1 cellular context compared by ENCODE assay signal in the genomic region with DNA sequence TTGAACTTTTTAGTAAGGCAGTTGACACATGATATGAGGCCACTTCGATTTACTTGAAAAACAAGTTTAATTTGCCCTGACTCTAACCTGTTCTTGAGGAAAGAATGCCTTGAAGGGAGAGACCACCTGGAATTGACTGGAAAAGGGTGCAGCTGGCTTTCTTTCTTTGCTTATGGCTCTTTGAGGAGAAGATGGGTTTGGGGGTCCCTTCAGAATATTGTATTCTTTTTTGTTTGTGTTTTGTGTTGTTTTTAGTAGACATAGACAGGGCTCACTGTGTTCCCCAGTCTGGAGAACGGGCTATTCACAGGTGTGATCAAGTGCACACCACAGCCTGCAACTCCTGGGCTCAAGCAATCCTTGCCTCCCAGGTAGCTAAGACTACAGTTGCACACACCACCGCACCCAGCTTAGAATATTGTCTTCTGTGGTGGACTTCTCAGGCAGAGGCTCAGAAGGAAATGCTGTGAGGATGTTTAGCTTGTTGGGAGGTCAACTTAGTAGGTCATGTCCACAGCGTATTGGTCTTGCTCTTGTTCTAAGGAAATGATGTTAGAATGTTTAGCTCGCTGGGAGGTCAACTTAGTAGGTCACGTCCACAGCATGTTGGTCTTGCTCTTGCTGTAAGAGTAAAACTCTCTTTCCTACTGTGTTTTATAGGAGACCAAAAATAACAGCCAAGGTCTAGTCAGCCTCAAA.
TF ChIP-seq lines count a peak whose summit lies in the region.

No MANE protein-coding gene starts in this region.

TF ChIP-seq in GM12878, 131 proteins besides CTCF, POLR2A, EP300 and RAD21:
- TF ChIP-seq KLF5 (IDR thresholded peaks at IDR 0.05; ENCODE audit: partially characterized antibody) (no peak), EGR1 (IDR thresholded peaks at IDR 0.05; ENCODE audit: borderline replicate concordance in 1 of 2, low read depth in 2 of 2, low read length in 2 of 2) (no peak), CBX3 (IDR thresholded peaks at IDR 0.05; ENCODE audit: borderline replicate concordance, low read depth) (no peak), MXI1 (IDR thresholded peaks at IDR 0.05; ENCODE audit: low read depth, low read length) (no peak)
- TF ChIP-seq, protein P1, sequence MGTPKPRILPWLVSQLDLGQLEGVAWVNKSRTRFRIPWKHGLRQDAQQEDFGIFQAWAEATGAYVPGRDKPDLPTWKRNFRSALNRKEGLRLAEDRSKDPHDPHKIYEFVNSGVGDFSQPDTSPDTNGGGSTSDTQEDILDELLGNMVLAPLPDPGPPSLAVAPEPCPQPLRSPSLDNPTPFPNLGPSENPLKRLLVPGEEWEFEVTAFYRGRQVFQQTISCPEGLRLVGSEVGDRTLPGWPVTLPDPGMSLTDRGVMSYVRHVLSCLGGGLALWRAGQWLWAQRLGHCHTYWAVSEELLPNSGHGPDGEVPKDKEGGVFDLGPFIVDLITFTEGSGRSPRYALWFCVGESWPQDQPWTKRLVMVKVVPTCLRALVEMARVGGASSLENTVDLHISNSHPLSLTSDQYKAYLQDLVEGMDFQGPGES (IDR thresholded peaks at IDR 0.05) = no peak
TF ChIP-seq in GM12878: peak in this region for 0.
